4 cellular contexts compared by ENCODE assay signal in genomic region chr9:89073397-89073796, GRCh38.
"Had no signal": no experiment of that assay in that cellular context is flagged by ENCODE, and none has a peak within 500 bp of the region (broad histone marks: within the 10 kb centered on the region; RNA-seq: fewer than 3 reads in every experiment).

No MANE protein-coding gene starts in this region.

- ATAC-seq: GM23338 had no signal

- H3K4me3 ChIP-seq: GM23338 had no signal

- DNase-seq: H9, HCEC 1CT, IMR-90 had no signal
